ENCODE assay signal across 18 cellular contexts in the genomic region with DNA sequence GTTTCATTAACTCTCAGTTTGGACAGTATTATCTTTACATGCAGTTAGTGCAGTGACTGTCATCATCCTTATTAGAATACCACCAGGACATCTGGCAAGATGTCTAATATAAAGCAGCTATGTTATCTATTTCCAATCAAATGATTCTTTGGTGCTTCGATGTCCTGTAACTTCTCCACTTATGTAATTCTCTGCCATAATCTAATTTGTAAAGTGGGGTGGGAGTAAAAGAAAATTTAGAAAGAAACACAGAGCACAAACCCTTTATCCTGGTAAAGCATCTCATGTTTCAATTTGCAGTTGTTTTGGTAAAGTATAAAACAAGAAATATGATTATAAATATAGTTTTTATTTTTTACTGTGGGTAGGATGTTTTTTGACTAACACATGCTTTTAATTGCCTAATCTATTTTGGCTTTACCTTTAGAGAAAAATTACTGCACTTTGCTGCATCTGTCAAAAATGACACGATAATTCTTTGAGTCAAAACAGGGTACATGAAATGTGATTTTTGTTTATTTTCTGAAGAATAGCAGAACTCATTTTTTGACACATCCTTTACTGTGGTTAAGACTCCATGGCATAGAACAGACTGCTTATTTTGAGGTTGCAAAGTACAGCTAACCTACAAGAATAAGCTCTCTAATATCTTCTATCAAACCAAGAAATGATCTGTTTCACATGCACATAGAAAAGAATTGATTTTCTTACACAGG.
A peak's percentile ranks its signal among the peaks of the same experiment; 100 is the strongest.
DNase-seq lines count a peak whose midpoint lies in the region; ATAC-seq, FAIRE-seq and TF ChIP-seq lines count a peak whose summit lies in the region.
"Had no signal": no experiment of that assay in that cellular context is flagged by ENCODE, and none has a peak within 500 bp of the region (broad histone marks: within the 10 kb centered on the region; RNA-seq: fewer than 3 reads in every experiment).

No MANE protein-coding gene starts in this region.

- CTCF ChIA-PET in GM12878 (lab: Yijun Ruan, JAX) = no interaction called here

- in situ Hi-C loops in GM12878 (cut with MboI) = no loop called here

- intact Hi-C loops in GM12878 (cut with micrococcal nuclease; ENCODE audit: unreplicated experiment) = no loop called here
- intact Hi-C loops in uterus (cut with DNase I; ENCODE audit: low total_unique reads) = no loop called here

- TF ChIP-seq POLR2A in GM12878 (IDR thresholded peaks at IDR 0.05; ENCODE audit: low read depth, low read length) = no peak
- no peak for TF ChIP-seq POLR2A in uterus (IDR thresholded peaks at IDR 0.05)

- H3K36me3 ChIP-seq in GM12878 (ENCODE audit: control insufficient read depth in 2 of 2, insufficient read depth in 2 of 2, low read length in 1 of 2) (no peaks in the 10 kb centered on the region), uterus (no peaks in the 10 kb centered on the region)
- H3K36me3 ChIP-seq: BE2C, HAP-1 had no signal

- no peaks in the 10 kb centered on the region for H3K79me2 ChIP-seq in GM12878 (ENCODE audit: control insufficient read depth, insufficient read depth, low read length)

- H3K27me3 ChIP-seq in GM12878 (replicated peaks in 1 of 2; ENCODE audit: control insufficient read depth in 2 of 2, insufficient read depth in 2 of 2, low read length in 1 of 2) = no peaks in the 10 kb centered on the region
- H3K27me3 ChIP-seq in uterus = no peaks in the 10 kb centered on the region
- H3K27me3 ChIP-seq: BE2C had no signal

- FAIRE-seq in GM12878 (lab: Jason Lieb, UNC) = peak; percentile 7
- FAIRE-seq: A204.1, D721Med, G401.6 had no signal

- H3K27ac ChIP-seq in GM12878 (ENCODE audit: control insufficient read depth, insufficient read depth) = no peak overlapping the region
- no peak overlapping the region for H3K27ac ChIP-seq in uterus
- H3K27ac ChIP-seq: GM23248 had no signal

- 35% methylated on average over 2 of the region's 2 CpGs for WGBS in GM12878 (ENCODE audit: insufficient coverage, insufficient replicate concordance, low lambda C conversion rate, missing lambda C conversion rate)

- no TSS peak for BruUV-seq in GM12878 (replicated peaks; lab: Mats Ljungman, UMichigan)

- SMC1A ChIA-PET in GM12878 (lab: Charles Lee; ENCODE audit: uncharacterized antibody, unreplicated experiment) = no interaction called here

- H3K9me3 Mint-ChIP-seq in nephron = no peaks in the 10 kb centered on the region
- H3K9me3 Mint-ChIP-seq: CD8-positive, alpha-beta memory T cell had no signal

- H3K9ac ChIP-seq in GM12878 (ENCODE audit: control insufficient read depth, insufficient read depth, low read length) = no peak overlapping the region
- H3K9ac ChIP-seq: GM23248 had no signal

- H3K4me3 ChIP-seq in GM12878 (no peak overlapping the region), uterus (no peak overlapping the region)
- H3K4me3 ChIP-seq: GM23248, HAP-1 had no signal

- no peak for DNase-seq in GM12878 (ENCODE audit: low read depth, low spot score)
- no peak for DNase-seq in GM10266 (ENCODE audit: extremely low spot score)
- DNase-seq in uterus = no peak
- DNase-seq in iPS-NIHi11 (ENCODE audit: low spot score) = no peak
- DNase-seq: ACHN; BE2C; C1 segment of cervical spinal cord; CD4-positive, CD25-positive, alpha-beta regulatory T cell; CD8-positive, alpha-beta memory T cell; COR-L47 had no signal

- TF ChIP-seq RAD21 in GM12878 (IDR thresholded peaks at IDR 0.05; ENCODE audit: insufficient read depth, low read depth, low read length) = no peak

- no peak for TF ChIP-seq EP300 in GM12878 (IDR thresholded peaks at IDR 0.05; ENCODE audit: borderline replicate concordance in 1 of 2, control insufficient read depth in 1 of 2, low read depth in 2 of 2, low read length in 2 of 2)

- H3K4me3 Mint-ChIP-seq in nephron = no peak overlapping the region
- H3K4me3 Mint-ChIP-seq: CD4-positive, CD25-positive, alpha-beta regulatory T cell; CD8-positive, alpha-beta memory T cell had no signal

- H3K9me3 ChIP-seq in GM12878 (replicated peaks; ENCODE audit: control insufficient read depth, insufficient read depth, low read length) (no peaks in the 10 kb centered on the region), uterus (no peaks in the 10 kb centered on the region)
- H3K9me3 ChIP-seq: BE2C, HAP-1 had no signal

- ATAC-seq in SK-N-SH treated with all-trans-retinoic acid at 6 μM for 48 hours = peak; percentile 85
- ATAC-seq in GM12878 = no peak
- no peak for ATAC-seq in GM18867 (IDR thresholded peaks at IDR 0.05; ENCODE audit: unreplicated experiment)

- H3K4me1 Mint-ChIP-seq in nephron = peaks cover 34% of the 10 kb centered on the region
- H3K4me1 Mint-ChIP-seq: CD4-positive, CD25-positive, alpha-beta regulatory T cell; CD8-positive, alpha-beta memory T cell had no signal

- POLR2A ChIA-PET in GM12878 (lab: Charles Lee) = no interaction called here

- no peak overlapping the region for H2AFZ ChIP-seq in GM12878 (ENCODE audit: control insufficient read depth, low read depth, low read length)
- H2AFZ ChIP-seq: GM23248 had no signal

- no peak for TF ChIP-seq CTCF in GM12878 (IDR thresholded peaks at IDR 0.05 in 2 of 3, conservative IDR thresholded peaks at IDR 0.05 in 1 of 3; ENCODE audit: control insufficient read depth in 2 of 3, extremely low read depth in 1 of 3, insufficient read depth in 1 of 3, low read depth in 3 of 3, low read length in 3 of 3)
- no peak for TF ChIP-seq CTCF in nephron (IDR thresholded peaks at IDR 0.05; ENCODE audit: unreplicated experiment in 3 of 3)
- TF ChIP-seq CTCF in GM10266 (IDR thresholded peaks at IDR 0.05; ENCODE audit: control insufficient read depth, insufficient read depth, low read depth, missing control alignments) = no peak
- no peak for TF ChIP-seq CTCF in uterus (IDR thresholded peaks at IDR 0.05)

- RAD21 ChIA-PET in GM12878 (lab: Charles Lee; ENCODE audit: unreplicated experiment) = no interaction called here

- H3K36me3 Mint-ChIP-seq in nephron (ENCODE audit: low read depth) = no peaks in the 10 kb centered on the region
- H3K36me3 Mint-ChIP-seq: CD4-positive, CD25-positive, alpha-beta regulatory T cell had no signal

- no peak overlapping the region for H3K4me2 ChIP-seq in GM12878 (ENCODE audit: control insufficient read depth, insufficient read depth)

- H3K27me3 Mint-ChIP-seq in nephron (ENCODE audit: low read depth) = no peaks in the 10 kb centered on the region
- H3K27me3 Mint-ChIP-seq: CD4-positive, CD25-positive, alpha-beta regulatory T cell had no signal

- no peaks in the 10 kb centered on the region for H4K20me1 ChIP-seq in GM12878 (ENCODE audit: control insufficient read depth, insufficient read depth)

- H3K4me1 ChIP-seq in GM12878 (ENCODE audit: control insufficient read depth, insufficient read depth, low read length) (no peaks in the 10 kb centered on the region), uterus (no peaks in the 10 kb centered on the region)
- H3K4me1 ChIP-seq: BE2C had no signal

- peak overlapping the region in 2 of 3 experiments; percentile 66 to 84 for H3K27ac Mint-ChIP-seq in nephron
- H3K27ac Mint-ChIP-seq: CD4-positive, CD25-positive, alpha-beta regulatory T cell; CD8-positive, alpha-beta memory T cell had no signal

TF ChIP-seq in SK-N-SH treated with all-trans-retinoic acid at 6 μM for 48 hours, 23 proteins besides CTCF, POLR2A, EP300 and RAD21 (continues in another document):
- TF ChIP-seq TCF4 (CRISPR knock-in tag; IDR thresholded peaks at IDR 0.05; ENCODE audit: borderline replicate concordance) (peak; percentile 81), ZNF8 (CRISPR knock-in tag; IDR thresholded peaks at IDR 0.05) (no peak)

TF ChIP-seq in GM12878, 131 proteins besides CTCF, POLR2A, EP300 and RAD21 (continues in another document):
- TF ChIP-seq HDAC2 (IDR thresholded peaks at IDR 0.05) = no peak
- TF ChIP-seq, protein P1, sequence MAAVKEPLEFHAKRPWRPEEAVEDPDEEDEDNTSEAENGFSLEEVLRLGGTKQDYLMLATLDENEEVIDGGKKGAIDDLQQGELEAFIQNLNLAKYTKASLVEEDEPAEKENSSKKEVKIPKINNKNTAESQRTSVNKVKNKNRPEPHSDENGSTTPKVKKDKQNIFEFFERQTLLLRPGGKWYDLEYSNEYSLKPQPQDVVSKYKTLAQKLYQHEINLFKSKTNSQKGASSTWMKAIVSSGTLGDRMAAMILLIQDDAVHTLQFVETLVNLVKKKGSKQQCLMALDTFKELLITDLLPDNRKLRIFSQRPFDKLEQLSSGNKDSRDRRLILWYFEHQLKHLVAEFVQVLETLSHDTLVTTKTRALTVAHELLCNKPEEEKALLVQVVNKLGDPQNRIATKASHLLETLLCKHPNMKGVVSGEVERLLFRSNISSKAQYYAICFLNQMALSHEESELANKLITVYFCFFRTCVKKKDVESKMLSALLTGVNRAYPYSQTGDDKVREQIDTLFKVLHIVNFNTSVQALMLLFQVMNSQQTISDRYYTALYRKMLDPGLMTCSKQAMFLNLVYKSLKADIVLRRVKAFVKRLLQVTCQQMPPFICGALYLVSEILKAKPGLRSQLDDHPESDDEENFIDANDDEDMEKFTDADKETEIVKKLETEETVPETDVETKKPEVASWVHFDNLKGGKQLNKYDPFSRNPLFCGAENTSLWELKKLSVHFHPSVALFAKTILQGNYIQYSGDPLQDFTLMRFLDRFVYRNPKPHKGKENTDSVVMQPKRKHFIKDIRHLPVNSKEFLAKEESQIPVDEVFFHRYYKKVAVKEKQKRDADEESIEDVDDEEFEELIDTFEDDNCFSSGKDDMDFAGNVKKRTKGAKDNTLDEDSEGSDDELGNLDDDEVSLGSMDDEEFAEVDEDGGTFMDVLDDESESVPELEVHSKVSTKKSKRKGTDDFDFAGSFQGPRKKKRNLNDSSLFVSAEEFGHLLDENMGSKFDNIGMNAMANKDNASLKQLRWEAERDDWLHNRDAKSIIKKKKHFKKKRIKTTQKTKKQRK (IDR thresholded peaks at IDR 0.05; ENCODE audit: low read depth, low read length) = no peak
- no peak for TF ChIP-seq HDGF (IDR thresholded peaks at IDR 0.05)
- TF ChIP-seq CREM (IDR thresholded peaks at IDR 0.05; ENCODE audit: low read depth) = no peak
- TF ChIP-seq FOXM1 (IDR thresholded peaks at IDR 0.05; ENCODE audit: low read depth, low read length) = no peak
- no peak for TF ChIP-seq IKZF1 (conservative IDR thresholded peaks at IDR 0.05)
- TF ChIP-seq PML (IDR thresholded peaks at IDR 0.05; ENCODE audit: low read length) = no peak
- TF ChIP-seq BCL11A (IDR thresholded peaks at IDR 0.05; ENCODE audit: low read depth, low read length) = no peak
- no peak for TF ChIP-seq BRCA1 (IDR thresholded peaks at IDR 0.05; ENCODE audit: low read depth, low read length)
- TF ChIP-seq NR2C1 (IDR thresholded peaks at IDR 0.05) = no peak
- TF ChIP-seq CHD4 (IDR thresholded peaks at IDR 0.05) = no peak
- TF ChIP-seq EGR1 (IDR thresholded peaks at IDR 0.05; ENCODE audit: borderline replicate concordance in 1 of 2, low read depth in 2 of 2, low read length in 2 of 2) = no peak
- no peak for TF ChIP-seq RB1 (IDR thresholded peaks at IDR 0.05; ENCODE audit: borderline replicate concordance)
- no peak for TF ChIP-seq SIN3A (IDR thresholded peaks at IDR 0.05; ENCODE audit: low read depth, low read length)
